Comparison of ENCODE assay signal across 1 cellular context in genomic region chr4:128810871-128811570, GRCh38.
TF ChIP-seq lines count a peak whose summit lies in the region.

No MANE protein-coding gene starts in this region.

TF ChIP-seq in HepG2, 621 proteins besides CTCF, POLR2A, EP300 and RAD21 (continued from another document and continues in another):
- peak; percentile 93; the same call in 1 of the 2 replicates for TF ChIP-seq ZBTB25 (CRISPR knock-in tag; IDR thresholded peaks at IDR 0.05)
- no peak for TF ChIP-seq CHD4 (IDR thresholded peaks at IDR 0.05; ENCODE audit: borderline replicate concordance, low read length)
- TF ChIP-seq ZGPAT (CRISPR knock-in tag; IDR thresholded peaks at IDR 0.05): peak; percentile 84; the same call in 1 of the 2 replicates
- TF ChIP-seq ZSCAN29 (CRISPR knock-in tag; conservative IDR thresholded peaks at IDR 0.05): 0 out of 2 replicates have a peak, but pooled peaks have one; percentile 31
- TF ChIP-seq POLR2AphosphoS5 (IDR thresholded peaks at IDR 0.05; ENCODE audit: low read depth, low read length): peak; percentile 56
- no peak for TF ChIP-seq ZNF850 (CRISPR knock-in tag; conservative IDR thresholded peaks at IDR 0.05)
- TF ChIP-seq KDM4B (CRISPR knock-in tag; IDR thresholded peaks at IDR 0.05): 0 out of 2 replicates have a peak, but pooled peaks have one; percentile 46
- TF ChIP-seq SP140L (CRISPR knock-in tag; IDR thresholded peaks at IDR 0.05; ENCODE audit: borderline replicate concordance): peak; percentile 41; the same call in 1 of the 2 replicates
- TF ChIP-seq JDP2 (CRISPR knock-in tag; IDR thresholded peaks at IDR 0.05; ENCODE audit: borderline replicate concordance): no peak; the same call in 1 of the 2 replicates
- peak; percentile 42 for TF ChIP-seq CREM (IDR thresholded peaks at IDR 0.05)
- TF ChIP-seq CREM (CRISPR knock-in tag; IDR thresholded peaks at IDR 0.05): no peak; the same call in 1 of the 2 replicates
- TF ChIP-seq ZNF580 (CRISPR knock-in tag; IDR thresholded peaks at IDR 0.05; ENCODE audit: borderline replicate concordance, low read depth): 0 out of 2 replicates have a peak, but pooled peaks have one; percentile 50
- TF ChIP-seq FOXC1 (CRISPR knock-in tag; IDR thresholded peaks at IDR 0.05; ENCODE audit: borderline replicate concordance): peak; percentile 89
- no peak for TF ChIP-seq AKNA (CRISPR knock-in tag; IDR thresholded peaks at IDR 0.05; ENCODE audit: borderline replicate concordance)
- TF ChIP-seq ERF (CRISPR knock-in tag; IDR thresholded peaks at IDR 0.05): peak; percentile 49
- 0 out of 2 replicates have a peak, but pooled peaks have one; percentile 54 for TF ChIP-seq ZNF609 (CRISPR knock-in tag; IDR thresholded peaks at IDR 0.05; ENCODE audit: borderline replicate concordance)
- no peak for TF ChIP-seq ZNF572 (CRISPR knock-in tag; IDR thresholded peaks at IDR 0.05)
- peak; percentile 89 for TF ChIP-seq SRSF1 (optimal IDR thresholded peaks at IDR 0.05; ENCODE audit: low read depth, low read length)
- TF ChIP-seq HMG20B (CRISPR knock-in tag; conservative IDR thresholded peaks at IDR 0.05): no peak; the same call in 1 of the 2 replicates
- peak; percentile 54; the same call in 1 of the 2 replicates for TF ChIP-seq ZNF564 (CRISPR knock-in tag; IDR thresholded peaks at IDR 0.05)
- no peak for TF ChIP-seq FOXA1 (IDR thresholded peaks at IDR 0.05)
- TF ChIP-seq FOXA1 (CRISPR knock-in tag; IDR thresholded peaks at IDR 0.05): peak; percentile 56
- TF ChIP-seq ZXDC (CRISPR knock-in tag; IDR thresholded peaks at IDR 0.05): peak; percentile 90
- TF ChIP-seq DNMT3B (CRISPR knock-in tag; conservative IDR thresholded peaks at IDR 0.05): 0 out of 2 replicates have a peak, but pooled peaks have one; percentile 28
- TF ChIP-seq ZNF776 (CRISPR knock-in tag; IDR thresholded peaks at IDR 0.05): 0 out of 2 replicates have a peak, but pooled peaks have one; percentile 64
- peak; percentile 51; the same call in 1 of the 2 replicates for TF ChIP-seq SP4 (CRISPR knock-in tag; IDR thresholded peaks at IDR 0.05)
- 0 out of 2 replicates have a peak, but pooled peaks have one; percentile 53 for TF ChIP-seq U2AF2 (IDR thresholded peaks at IDR 0.05; ENCODE audit: low read depth, low read length)
- peak; percentile 37 for TF ChIP-seq ZNF18 (CRISPR knock-in tag; IDR thresholded peaks at IDR 0.05; ENCODE audit: insufficient replicate concordance)
- TF ChIP-seq ZNF160 (CRISPR knock-in tag; IDR thresholded peaks at IDR 0.05): 0 out of 2 replicates have a peak, but pooled peaks have one; percentile 43
- no peak; the same call in 1 of the 2 replicates for TF ChIP-seq BRD4 (CRISPR knock-in tag; IDR thresholded peaks at IDR 0.05)
- TF ChIP-seq TBX2 (CRISPR knock-in tag; IDR thresholded peaks at IDR 0.05; ENCODE audit: borderline replicate concordance): peak; percentile 79
- TF ChIP-seq MED13 (CRISPR knock-in tag; IDR thresholded peaks at IDR 0.05): no peak
- TF ChIP-seq FOXA3 (CRISPR knock-in tag; IDR thresholded peaks at IDR 0.05): peak; percentile 38; the same call in 1 of the 2 replicates
- peak; percentile 38; the same call in 1 of the 2 replicates for TF ChIP-seq ZFY (CRISPR knock-in tag; IDR thresholded peaks at IDR 0.05)
- no peak for TF ChIP-seq TCF7L2 (IDR thresholded peaks at IDR 0.05; ENCODE audit: low read depth, low read length)
- TF ChIP-seq ZNF770 (CRISPR knock-in tag; IDR thresholded peaks at IDR 0.05): 0 out of 2 replicates have a peak, but pooled peaks have one; percentile 31
